Comparison of ENCODE assay signal across 8 cellular contexts in the genomic region with DNA sequence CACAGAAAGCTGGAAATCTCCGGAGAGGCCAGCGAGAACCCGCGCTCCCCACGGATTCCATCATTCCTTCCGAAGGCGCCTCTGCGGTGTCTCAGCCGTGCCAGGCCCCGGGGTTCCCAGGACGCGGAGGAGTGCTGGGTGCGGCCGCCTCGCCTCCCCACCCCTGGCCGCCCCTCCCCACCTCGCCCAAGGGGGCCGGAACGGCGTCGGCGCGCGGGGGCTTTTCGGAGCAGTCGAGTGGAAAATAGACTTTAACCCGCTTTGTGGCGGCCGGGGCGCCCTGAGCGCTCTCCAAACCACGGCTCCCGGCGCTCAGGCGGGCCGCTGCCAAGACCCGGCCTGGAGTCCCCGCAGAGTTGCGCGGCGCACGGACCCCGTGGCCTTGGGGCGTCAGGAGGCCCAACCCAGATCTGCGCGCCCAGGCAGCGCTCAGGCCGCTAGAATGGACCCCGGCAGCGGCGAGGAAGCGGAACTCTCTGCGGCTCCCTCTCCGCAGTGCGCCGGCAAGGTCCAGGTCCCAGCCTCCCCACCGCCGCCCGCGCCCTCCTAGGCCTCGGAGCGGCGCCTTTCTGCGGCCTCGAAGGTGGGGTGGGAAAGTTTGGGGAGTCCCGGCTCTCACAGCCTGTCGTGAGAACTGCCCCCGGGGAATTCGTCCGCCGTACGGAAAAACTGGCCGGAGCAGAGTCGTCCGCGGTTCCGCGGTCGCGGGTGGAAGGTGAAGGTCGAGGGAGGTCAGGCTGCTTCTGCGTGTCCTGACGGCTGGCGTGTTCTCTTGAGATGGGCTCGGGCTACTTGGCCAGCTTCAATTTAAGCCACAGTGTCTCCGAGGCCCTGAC. TPM values are rescaled to one million over a fixed set of nuclear protein-coding genes. Genes with fewer than 3 reads are reported as not detected.
DNase-seq lines count a peak whose midpoint lies in the region; ATAC-seq and TF ChIP-seq lines count a peak whose summit lies in the region.

No MANE protein-coding gene starts in this region.

- H3K4me3 Mint-ChIP-seq in activated naive CD8-positive, alpha-beta T cell treated with anti-CD3 and anti-CD28 coated beads for 36 hours: peak overlapping the region; percentile 66

- no peaks in the 10 kb centered on the region for H3K36me3 Mint-ChIP-seq in activated naive CD8-positive, alpha-beta T cell treated with anti-CD3 and anti-CD28 coated beads for 36 hours

- H3K27me3 ChIP-seq in iPS-20b (ENCODE audit: insufficient read depth, low read length) (peaks cover 100% of the 10 kb centered on the region), smooth muscle cell (ENCODE audit: low read depth) (peaks cover 100% of the 10 kb centered on the region)

- H3K4me3 ChIP-seq in iPS-20b (ENCODE audit: low read length) (peak overlapping the region; percentile 61), smooth muscle cell (peak overlapping the region; percentile 36)

- H3K27ac Mint-ChIP-seq in activated naive CD8-positive, alpha-beta T cell treated with anti-CD3 and anti-CD28 coated beads for 36 hours: no peak overlapping the region

- H2AFZ ChIP-seq in smooth muscle cell (ENCODE audit: low read depth): no peak overlapping the region

- H3K27ac ChIP-seq in iPS-20b (ENCODE audit: low read length): no peak overlapping the region
- H3K27ac ChIP-seq in smooth muscle cell (ENCODE audit: low read depth): no peak overlapping the region

- H3K79me2 ChIP-seq in smooth muscle cell (ENCODE audit: low read depth): no peaks in the 10 kb centered on the region

- H3K9ac ChIP-seq in iPS-20b (ENCODE audit: low read depth, low read length) (no peak overlapping the region; the same call in 1 of the 2 replicates), smooth muscle cell (ENCODE audit: low read depth) (no peak overlapping the region)

- H3K4me1 ChIP-seq in iPS-20b (ENCODE audit: insufficient read depth, low read length) (peaks cover 24% of the 10 kb centered on the region; the same call in 1 of the 2 replicates), smooth muscle cell (ENCODE audit: low read depth) (peaks cover 28% of the 10 kb centered on the region)

- H3K36me3 ChIP-seq in iPS-20b (ENCODE audit: insufficient read depth, low read depth, low read length) (no peaks in the 10 kb centered on the region), smooth muscle cell (ENCODE audit: low read depth) (no peaks in the 10 kb centered on the region)

- peaks cover 82% of the 10 kb centered on the region for H3K27me3 Mint-ChIP-seq in activated naive CD8-positive, alpha-beta T cell treated with anti-CD3 and anti-CD28 coated beads for 36 hours

- ATAC-seq in HG02870 (IDR thresholded peaks at IDR 0.05; ENCODE audit: unreplicated experiment): peak; percentile 52

- H3K4me2 ChIP-seq in smooth muscle cell: peak overlapping the region; percentile 75

- H3K9me3 ChIP-seq in iPS-20b (ENCODE audit: insufficient read depth, low read depth, low read length) (peaks cover 2% of the 10 kb centered on the region; the same call in 1 of the 2 replicates), smooth muscle cell (replicated peaks; ENCODE audit: low read depth) (no peaks in the 10 kb centered on the region)

- TF ChIP-seq CTCF in smooth muscle cell (IDR thresholded peaks at IDR 0.05; ENCODE audit: borderline replicate concordance, insufficient read depth, poor library complexity, severe bottlenecking): no peak

- no peaks in the 10 kb centered on the region for H3K9me3 Mint-ChIP-seq in activated naive CD8-positive, alpha-beta T cell treated with anti-CD3 and anti-CD28 coated beads for 36 hours

- WGBS in smooth muscle cell (ENCODE audit: low lambda C conversion rate): 2% methylated on average over 73 of the region's 86 CpGs

- peaks cover 7% of the 10 kb centered on the region for H4K20me1 ChIP-seq in smooth muscle cell (ENCODE audit: low read depth)

- H3F3A ChIP-seq in smooth muscle cell (ENCODE audit: low read depth): no peaks in the 10 kb centered on the region

- DNase-seq in activated gamma-delta T cell (lab: John Stamatoyannopoulos, UW) (peak; percentile 30), activated gamma-delta T cell treated with Interleukin-2 at 50 U/mL for 16 hours (no peak), NCI-H2171 treated with DMSO at 0.1 percent for 48 hours (lab: John Stamatoyannopoulos, UW) (peak; percentile 74), smooth muscle cell (lab: John Stamatoyannopoulos, UW; ENCODE audit: unreplicated experiment) (no peak), SK-N-DZ (ENCODE audit: low spot score) (no peak)
- DNase-seq in activated naive CD8-positive, alpha-beta T cell treated with anti-CD3 and anti-CD28 coated beads for 36 hours: peak; percentile 72

- peaks cover 28% of the 10 kb centered on the region for H3K4me1 Mint-ChIP-seq in activated naive CD8-positive, alpha-beta T cell treated with anti-CD3 and anti-CD28 coated beads for 36 hours

RNA-seq across cellular contexts. Expression of a gene that starts 1.2 kb away (rescaled TPM):
- total RNA-seq in activated naive CD8-positive, alpha-beta T cell treated with anti-CD3 and anti-CD28 coated beads for 36 hours: not detected
- not detected in 2 replicates for total RNA-seq in smooth muscle cell
- not detected in 2 replicates for polyA plus RNA-seq in smooth muscle cell
- polyA plus RNA-seq in SK-N-DZ (2014; cell fraction: cytosol; rRNA removed): not detected in 2 replicates
- polyA plus RNA-seq in SK-N-DZ (2014; cell fraction: nucleus; rRNA removed): 0.63 TPM in 1 of 2 replicates, not detected in the other

RNA-seq across cellular contexts. Expression of a gene that starts 28.9 kb away (rescaled TPM):
- total RNA-seq in activated naive CD8-positive, alpha-beta T cell treated with anti-CD3 and anti-CD28 coated beads for 36 hours: 10 to 100 TPM; 13.9 TPM
- 4.1 and 8.4 TPM in 2 replicates for total RNA-seq in smooth muscle cell
- 13.2 and 15.8 TPM in 2 replicates for polyA plus RNA-seq in smooth muscle cell
- polyA plus RNA-seq in SK-N-DZ (2014; cell fraction: cytosol; rRNA removed): 7.3 and 8.6 TPM in 2 replicates
- polyA plus RNA-seq in SK-N-DZ (2014; cell fraction: nucleus; rRNA removed): 3.8 and 5.1 TPM in 2 replicates

Comparison
In these comparisons a context has a peak if more than half of its experiments do, and no peak if none do; other contexts are left out.
1. DNase-seq: peak in activated gamma-delta T cell (single experiment), NCI-H2171 treated with DMSO at 0.1 percent for 48 hours (single experiment) and activated naive CD8-positive, alpha-beta T cell treated with anti-CD3 and anti-CD28 coated beads for 36 hours (single experiment); none in activated gamma-delta T cell treated with Interleukin-2 at 50 U/mL for 16 hours (single experiment), smooth muscle cell (single experiment) and SK-N-DZ (single experiment).